In the genomic region with DNA sequence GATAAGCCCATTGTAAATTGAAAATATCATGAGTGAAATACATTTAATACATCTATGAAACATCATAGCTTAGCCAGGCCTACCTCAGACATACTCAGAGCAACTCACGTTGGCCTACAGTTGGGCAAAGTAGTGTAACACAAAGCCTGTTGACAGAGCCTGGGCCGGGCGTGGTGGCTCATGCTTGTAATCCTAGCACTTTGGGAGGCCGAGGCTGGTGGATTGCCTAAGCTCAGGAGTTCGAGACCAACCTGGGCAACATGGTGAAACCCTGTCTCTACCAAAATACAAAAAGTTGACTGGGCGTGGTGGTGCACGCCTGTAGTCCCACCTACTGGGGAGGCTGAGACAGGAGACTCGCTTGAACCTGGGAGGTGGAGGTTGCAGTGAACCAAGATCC, we compare ENCODE assay signal across 17 cellular contexts. TPM values are rescaled to one million over a fixed set of nuclear protein-coding genes. Genes with fewer than 3 reads are reported as not detected.
"Had no signal": no experiment of that assay in that cellular context is flagged by ENCODE, and none has a peak within 500 bp of the region (broad histone marks: within the 10 kb centered on the region; RNA-seq: fewer than 3 reads in every experiment).

No MANE protein-coding gene starts in this region.

RNA-seq across cellular contexts. Expression of gene STARD6, which starts 58.7 kb away (rescaled TPM):
- total RNA-seq: activated naive CD4-positive, alpha-beta T cell treated with anti-CD3 and anti-CD28 coated beads for 36 hours; activated naive CD4-positive, alpha-beta T cell treated with anti-CD3 and anti-CD28 coated beads, Interleukin-2, amount 50 U/mL, for 72 hours; activated naive CD8-positive, alpha-beta T cell treated with anti-CD3 and anti-CD28 coated beads for 36 hours; activated naive CD8-positive, alpha-beta T cell treated with anti-CD3 and anti-CD28 coated beads, Interleukin-2, amount 10 ng/mL, durations not matched to agents 7 days and 5 days; activated T-helper 2 cell treated with anti-CD3 and anti-CD28 coated beads, Interferon-gamma antibody, Interleukin-2, Interleukin-4, amounts not matched to agents 10 μg/mL and 5 μg/mL and 100 μg/mL, durations not matched to agents 14 hours and 24 hours and 36 hours; adrenal gland; aorta; ascending aorta; astrocyte; body of pancreas; breast epithelium; bronchial epithelial cell; cardiac muscle cell; cardiac septum; cerebellum; chondrocyte had no signal
- polyA plus RNA-seq: adipose tissue, adrenal gland, aorta, cardiac muscle cell had no signal
